8 cellular contexts compared by ENCODE assay signal in genomic region chr11:121417607-121418006, GRCh38. TPM values are rescaled to one million over a fixed set of nuclear protein-coding genes. Genes with fewer than 3 reads are reported as not detected.
A peak's percentile ranks its signal among the peaks of the same experiment; 100 is the strongest.
DNase-seq lines count a peak whose midpoint lies in the region; ATAC-seq and TF ChIP-seq lines count a peak whose summit lies in the region.
"Had no signal": no experiment of that assay in that cellular context is flagged by ENCODE, and none has a peak within 500 bp of the region (broad histone marks: within the 10 kb centered on the region; RNA-seq: fewer than 3 reads in every experiment).

No MANE protein-coding gene starts in this region.

- TF ChIP-seq CTCF in CD8-positive, alpha-beta T cell (IDR thresholded peaks at IDR 0.05) = no peak
- no peak for TF ChIP-seq CTCF in OCI-LY3 (IDR thresholded peaks at IDR 0.05; ENCODE audit: low read depth, low read length)
- no peak for TF ChIP-seq CTCF in prostate gland (IDR thresholded peaks at IDR 0.05)

- peak overlapping the region; percentile 87 for H3K27ac Mint-ChIP-seq in CD8-positive, alpha-beta T cell
- peak overlapping the region; percentile 79 for H3K27ac Mint-ChIP-seq in central memory CD8-positive, alpha-beta T cell (ENCODE audit: low read depth)

- peak overlapping the region; percentile 36 for H2AFZ ChIP-seq in OCI-LY3 (ENCODE audit: low read depth, low read length)

- no peak overlapping the region for H3K4me2 ChIP-seq in OCI-LY3 (ENCODE audit: low read length)

- peaks cover 63% of the 10 kb centered on the region for H3K4me1 Mint-ChIP-seq in CD8-positive, alpha-beta T cell (ENCODE audit: low read depth)
- peaks cover 35% of the 10 kb centered on the region for H3K4me1 Mint-ChIP-seq in central memory CD8-positive, alpha-beta T cell

- H3K79me2 ChIP-seq in OCI-LY3 (ENCODE audit: low read length) = no peaks in the 10 kb centered on the region

- H3K27me3 ChIP-seq in CD8-positive, alpha-beta T cell (ENCODE audit: insufficient read depth, low read length) = no peaks in the 10 kb centered on the region
- H3K27me3 ChIP-seq in OCI-LY3 (ENCODE audit: low read depth, low read length) (no peaks in the 10 kb centered on the region), prostate gland (replicated peaks; ENCODE audit: insufficient read depth) (no peaks in the 10 kb centered on the region)
- H3K27me3 ChIP-seq: dorsolateral prefrontal cortex had no signal

- WGBS in prostate gland = 33% methylated on average over 2 of the region's 2 CpGs

- H3K36me3 ChIP-seq in CD8-positive, alpha-beta T cell (ENCODE audit: insufficient read depth, low read length) = no peaks in the 10 kb centered on the region
- H3K36me3 ChIP-seq in OCI-LY3 (replicated peaks; ENCODE audit: low read depth, low read length) (no peaks in the 10 kb centered on the region), prostate gland (no peaks in the 10 kb centered on the region)

- H3K4me3 Mint-ChIP-seq in CD8-positive, alpha-beta T cell = peak overlapping the region; percentile 38
- no peak overlapping the region for H3K4me3 Mint-ChIP-seq in central memory CD8-positive, alpha-beta T cell

- H3K9me3 ChIP-seq in CD8-positive, alpha-beta T cell (ENCODE audit: low read length) = no peaks in the 10 kb centered on the region
- H3K9me3 ChIP-seq in OCI-LY3 (ENCODE audit: insufficient read depth, low read length) (no peaks in the 10 kb centered on the region), prostate gland (no peaks in the 10 kb centered on the region)

- H4K20me1 ChIP-seq in OCI-LY3 (ENCODE audit: insufficient read depth, low read length) = no peaks in the 10 kb centered on the region

- no peak overlapping the region for H3K9ac ChIP-seq in OCI-LY3 (ENCODE audit: low read length)

- POLR2A ChIA-PET in CD8-positive, alpha-beta T cell (lab: Charles Lee) = interaction anchor here (0.6 to 1.4 kb wide), 8 partner anchors 8 to 125 kb away, joined by 3 to 6 read pairs (median 3); partner anchors contain the start of genes SC5D and SORL1

- H3K4me1 ChIP-seq in CD8-positive, alpha-beta T cell (ENCODE audit: insufficient read depth, low read length) = peaks cover 62% of the 10 kb centered on the region
- H3K4me1 ChIP-seq in OCI-LY3 (ENCODE audit: low read length) = peaks cover 32% of the 10 kb centered on the region
- H3K4me1 ChIP-seq in prostate gland (replicated peaks) = no peaks in the 10 kb centered on the region

- H3K27ac ChIP-seq in CD8-positive, alpha-beta T cell (ENCODE audit: low read depth, low read length) = peak overlapping the region; percentile 33
- no peak overlapping the region for H3K27ac ChIP-seq in OCI-LY3 (ENCODE audit: low read length)
- peak overlapping the region; percentile 18 to 32 for H3K27ac ChIP-seq in prostate gland

- TF ChIP-seq POLR2A in prostate gland (IDR thresholded peaks at IDR 0.05) = no peak

- H3K9me3 Mint-ChIP-seq in CD8-positive, alpha-beta T cell = no peaks in the 10 kb centered on the region
- no peaks in the 10 kb centered on the region for H3K9me3 Mint-ChIP-seq in central memory CD8-positive, alpha-beta T cell

- CTCF ChIA-PET in CD8-positive, alpha-beta T cell (lab: Charles Lee) = interaction anchor here (0.6 to 1.4 kb wide), 4 partner anchors 18 to 167 kb away, joined by 3 to 5 read pairs (median 4); no protein-coding TSS in a partner anchor

- no peaks in the 10 kb centered on the region for H3K36me3 Mint-ChIP-seq in CD8-positive, alpha-beta T cell
- peaks cover 4% of the 10 kb centered on the region for H3K36me3 Mint-ChIP-seq in central memory CD8-positive, alpha-beta T cell (ENCODE audit: insufficient read depth)

- intact Hi-C loops in CD8-positive, alpha-beta T cell (cut with DNase I, micrococcal nuclease) = loop anchor here in 1 of 2 experiments (5.0 kb wide), 2 partner anchors 35 to 40 kb away; partner anchors contain the start of genes SORL1 and SORL1-AS1
- intact Hi-C loops in prostate gland (cut with DNase I) = no loop called here

- no peaks in the 10 kb centered on the region for H3K27me3 Mint-ChIP-seq in CD8-positive, alpha-beta T cell (ENCODE audit: low read depth)
- H3K27me3 Mint-ChIP-seq in central memory CD8-positive, alpha-beta T cell = no peaks in the 10 kb centered on the region

- no peak for DNase-seq in CD8-positive, alpha-beta T cell
- DNase-seq in central memory CD8-positive, alpha-beta T cell (ENCODE audit: low spot score in 2 of 2) = no peak
- DNase-seq in prostate gland (ENCODE audit: low spot score) = no peak
- no peak for DNase-seq in cerebellar nuclear complex (lab: John Stamatoyannopoulos, UW)
- DNase-seq in NCI-H748 (lab: John Stamatoyannopoulos, UW; ENCODE audit: unreplicated experiment) = no peak

- H3K4me3 ChIP-seq in CD8-positive, alpha-beta T cell (ENCODE audit: low read depth, low read length) = no peak overlapping the region
- no peak overlapping the region for H3K4me3 ChIP-seq in OCI-LY3 (ENCODE audit: low read length)
- no peak overlapping the region for H3K4me3 ChIP-seq in prostate gland
- H3K4me3 ChIP-seq: dorsolateral prefrontal cortex had no signal

- no peak for ATAC-seq in CD8-positive, alpha-beta T cell
- no peak for ATAC-seq in central memory CD8-positive, alpha-beta T cell (replicated peaks; ENCODE audit: extremely low read depth, poor library complexity, severe bottlenecking)
- no peak for ATAC-seq in HG02973 (IDR thresholded peaks at IDR 0.05; ENCODE audit: unreplicated experiment)

RNA-seq across cellular contexts. Expression of gene SORL1, which starts 34.5 kb away (rescaled TPM):
- 100 to 1,000 TPM; 170 TPM for total RNA-seq in CD8-positive, alpha-beta T cell
- 10 to 100 TPM; 77.4 to 97.6 TPM for total RNA-seq in prostate gland
